In genomic region chr16:2009791-2010510, GRCh38 we compare ENCODE assay signal across 1 cellular context.
TF ChIP-seq lines count a peak whose summit lies in the region.

Gene ZNF598, minus strand, starts transcription at chr16:2009821.

TF ChIP-seq in HepG2, 621 proteins besides CTCF, POLR2A, EP300 and RAD21 (continued from another document and continues in another):
- TF ChIP-seq, protein P1, sequence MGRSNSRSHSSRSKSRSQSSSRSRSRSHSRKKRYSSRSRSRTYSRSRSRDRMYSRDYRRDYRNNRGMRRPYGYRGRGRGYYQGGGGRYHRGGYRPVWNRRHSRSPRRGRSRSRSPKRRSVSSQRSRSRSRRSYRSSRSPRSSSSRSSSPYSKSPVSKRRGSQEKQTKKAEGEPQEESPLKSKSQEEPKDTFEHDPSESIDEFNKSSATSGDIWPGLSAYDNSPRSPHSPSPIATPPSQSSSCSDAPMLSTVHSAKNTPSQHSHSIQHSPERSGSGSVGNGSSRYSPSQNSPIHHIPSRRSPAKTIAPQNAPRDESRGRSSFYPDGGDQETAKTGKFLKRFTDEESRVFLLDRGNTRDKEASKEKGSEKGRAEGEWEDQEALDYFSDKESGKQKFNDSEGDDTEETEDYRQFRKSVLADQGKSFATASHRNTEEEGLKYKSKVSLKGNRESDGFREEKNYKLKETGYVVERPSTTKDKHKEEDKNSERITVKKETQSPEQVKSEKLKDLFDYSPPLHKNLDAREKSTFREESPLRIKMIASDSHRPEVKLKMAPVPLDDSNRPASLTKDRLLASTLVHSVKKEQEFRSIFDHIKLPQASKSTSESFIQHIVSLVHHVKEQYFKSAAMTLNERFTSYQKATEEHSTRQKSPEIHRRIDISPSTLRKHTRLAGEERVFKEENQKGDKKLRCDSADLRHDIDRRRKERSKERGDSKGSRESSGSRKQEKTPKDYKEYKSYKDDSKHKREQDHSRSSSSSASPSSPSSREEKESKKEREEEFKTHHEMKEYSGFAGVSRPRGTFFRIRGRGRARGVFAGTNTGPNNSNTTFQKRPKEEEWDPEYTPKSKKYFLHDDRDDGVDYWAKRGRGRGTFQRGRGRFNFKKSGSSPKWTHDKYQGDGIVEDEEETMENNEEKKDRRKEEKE (IDR thresholded peaks at IDR 0.05): no peak
- no peak for TF ChIP-seq ZFAT (CRISPR knock-in tag; conservative IDR thresholded peaks at IDR 0.05)
- no peak for TF ChIP-seq ZNF33B (CRISPR knock-in tag; IDR thresholded peaks at IDR 0.05)
- no peak for TF ChIP-seq ZNF597 (CRISPR knock-in tag; IDR thresholded peaks at IDR 0.05)
- peak; percentile 64; the same call in 1 of the 2 replicates for TF ChIP-seq HINFP (CRISPR knock-in tag; IDR thresholded peaks at IDR 0.05; ENCODE audit: low read depth)
- 0 out of 2 replicates have a peak, but pooled peaks have one; percentile 34 for TF ChIP-seq SIN3B (IDR thresholded peaks at IDR 0.05; ENCODE audit: low read length)
- TF ChIP-seq, protein P2, sequence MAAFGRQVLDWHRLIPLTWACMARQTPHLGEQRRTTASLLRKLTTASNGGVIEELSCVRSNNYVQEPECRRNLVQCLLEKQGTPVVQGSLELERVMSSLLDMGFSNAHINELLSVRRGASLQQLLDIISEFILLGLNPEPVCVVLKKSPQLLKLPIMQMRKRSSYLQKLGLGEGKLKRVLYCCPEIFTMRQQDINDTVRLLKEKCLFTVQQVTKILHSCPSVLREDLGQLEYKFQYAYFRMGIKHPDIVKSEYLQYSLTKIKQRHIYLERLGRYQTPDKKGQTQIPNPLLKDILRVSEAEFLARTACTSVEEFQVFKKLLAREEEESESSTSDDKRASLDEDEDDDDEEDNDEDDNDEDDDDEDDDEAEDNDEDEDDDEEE (CRISPR knock-in tag; IDR thresholded peaks at IDR 0.05): peak; percentile 84; the same call in 1 of the 2 replicates
- TF ChIP-seq MXI1 (IDR thresholded peaks at IDR 0.05; ENCODE audit: borderline replicate concordance, low read depth, low read length): peak; percentile 51; the same call in 1 of the 3 replicates
- TF ChIP-seq ZNF276 (CRISPR knock-in tag; IDR thresholded peaks at IDR 0.05; ENCODE audit: low read depth): 0 out of 2 replicates have a peak, but pooled peaks have one; percentile 19
- no peak for TF ChIP-seq HOXA7 (CRISPR knock-in tag; IDR thresholded peaks at IDR 0.05)
- TF ChIP-seq ZNF792 (CRISPR knock-in tag; IDR thresholded peaks at IDR 0.05): 0 out of 2 replicates have a peak, but pooled peaks have one; percentile 36
- TF ChIP-seq ZMYM3 (CRISPR knock-in tag; IDR thresholded peaks at IDR 0.05): peak; percentile 39; the same call in 1 of the 2 replicates
- no peak for TF ChIP-seq ATAD3A (CRISPR knock-in tag; IDR thresholded peaks at IDR 0.05)
- no peak for TF ChIP-seq NFAT5 (CRISPR knock-in tag; IDR thresholded peaks at IDR 0.05)
- TF ChIP-seq AFF4 (CRISPR knock-in tag; IDR thresholded peaks at IDR 0.05): peak; percentile 27; the same call in 1 of the 2 replicates
- no peak for TF ChIP-seq TAF15 (IDR thresholded peaks at IDR 0.05; ENCODE audit: low read depth, low read length, poor library complexity, severe bottlenecking)
- peak; percentile 20 for TF ChIP-seq JARID2 (CRISPR knock-in tag; IDR thresholded peaks at IDR 0.05; ENCODE audit: insufficient replicate concordance)
- peak; percentile 92 for TF ChIP-seq RBFOX2 (IDR thresholded peaks at IDR 0.05; ENCODE audit: low read depth, low read length)
- peak; percentile 83 for TF ChIP-seq HOXA3 (CRISPR knock-in tag; IDR thresholded peaks at IDR 0.05)
- TF ChIP-seq EED (CRISPR knock-in tag; IDR thresholded peaks at IDR 0.05): no peak
- peak; percentile 81; the same call in 1 of the 2 replicates for TF ChIP-seq CAMTA2 (CRISPR knock-in tag; IDR thresholded peaks at IDR 0.05; ENCODE audit: borderline replicate concordance)
- TF ChIP-seq MAFK (conservative IDR thresholded peaks at IDR 0.05 in 1 of 2, IDR thresholded peaks at IDR 0.05 in 1 of 2; ENCODE audit: low read length in 2 of 2): no peak
- 0 out of 2 replicates have a peak, but pooled peaks have one; percentile 43 for TF ChIP-seq ZNF746 (CRISPR knock-in tag; IDR thresholded peaks at IDR 0.05)
- peak; percentile 45; the same call in 1 of the 2 replicates for TF ChIP-seq TFDP2 (CRISPR knock-in tag; IDR thresholded peaks at IDR 0.05)
- TF ChIP-seq ZNF414 (CRISPR knock-in tag; IDR thresholded peaks at IDR 0.05): peak; percentile 78; the same call in 1 of the 2 replicates
- TF ChIP-seq ZFX (CRISPR knock-in tag; IDR thresholded peaks at IDR 0.05; ENCODE audit: low read depth): peak; percentile 93
- no peak for TF ChIP-seq NONO (IDR thresholded peaks at IDR 0.05)
- peak; percentile 82 for TF ChIP-seq NONO (CRISPR knock-in tag; conservative IDR thresholded peaks at IDR 0.05)
- TF ChIP-seq SIX1 (CRISPR knock-in tag; IDR thresholded peaks at IDR 0.05; ENCODE audit: borderline replicate concordance): peak; percentile 22; the same call in 1 of the 2 replicates
- no peak for TF ChIP-seq PLRG1 (conservative IDR thresholded peaks at IDR 0.05)
- TF ChIP-seq, protein P3, sequence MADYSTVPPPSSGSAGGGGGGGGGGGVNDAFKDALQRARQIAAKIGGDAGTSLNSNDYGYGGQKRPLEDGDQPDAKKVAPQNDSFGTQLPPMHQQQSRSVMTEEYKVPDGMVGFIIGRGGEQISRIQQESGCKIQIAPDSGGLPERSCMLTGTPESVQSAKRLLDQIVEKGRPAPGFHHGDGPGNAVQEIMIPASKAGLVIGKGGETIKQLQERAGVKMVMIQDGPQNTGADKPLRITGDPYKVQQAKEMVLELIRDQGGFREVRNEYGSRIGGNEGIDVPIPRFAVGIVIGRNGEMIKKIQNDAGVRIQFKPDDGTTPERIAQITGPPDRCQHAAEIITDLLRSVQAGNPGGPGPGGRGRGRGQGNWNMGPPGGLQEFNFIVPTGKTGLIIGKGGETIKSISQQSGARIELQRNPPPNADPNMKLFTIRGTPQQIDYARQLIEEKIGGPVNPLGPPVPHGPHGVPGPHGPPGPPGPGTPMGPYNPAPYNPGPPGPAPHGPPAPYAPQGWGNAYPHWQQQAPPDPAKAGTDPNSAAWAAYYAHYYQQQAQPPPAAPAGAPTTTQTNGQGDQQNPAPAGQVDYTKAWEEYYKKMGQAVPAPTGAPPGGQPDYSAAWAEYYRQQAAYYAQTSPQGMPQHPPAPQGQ (CRISPR knock-in tag; IDR thresholded peaks at IDR 0.05; ENCODE audit: borderline replicate concordance): no peak
- TF ChIP-seq ZNF605 (CRISPR knock-in tag; IDR thresholded peaks at IDR 0.05): peak; percentile 76
- 0 out of 2 replicates have a peak, but pooled peaks have one; percentile 60 for TF ChIP-seq ZNF20 (CRISPR knock-in tag; IDR thresholded peaks at IDR 0.05)
